In genomic region chr3:73056365-73057150, GRCh38 we compare ENCODE assay signal across 8 cellular contexts. TPM values are rescaled to one million over a fixed set of nuclear protein-coding genes. Genes with fewer than 3 reads are reported as not detected.
DNase-seq lines count a peak whose midpoint lies in the region; ATAC-seq, FAIRE-seq and TF ChIP-seq lines count a peak whose summit lies in the region.

No MANE protein-coding gene starts in this region.

- no peaks in the 10 kb centered on the region for H3K9me3 ChIP-seq in Panc1 (ENCODE audit: control insufficient read depth, insufficient read depth, low read depth, low read length)
- H3K9me3 ChIP-seq in esophagus muscularis mucosa: no peaks in the 10 kb centered on the region
- H3K9me3 ChIP-seq in ovary: no peaks in the 10 kb centered on the region

- H3K4me1 ChIP-seq in Panc1 (ENCODE audit: control insufficient read depth, insufficient read depth, low read length) (no peaks in the 10 kb centered on the region; the same call in 1 of the 2 replicates), esophagus muscularis mucosa (peaks cover 10 to 39% (median 25%) of the 10 kb centered on the region in 4 donors), ovary (ENCODE audit: insufficient read depth) (peaks cover 4% of the 10 kb centered on the region)

- H3K27me3 ChIP-seq in Panc1 (ENCODE audit: control insufficient read depth, insufficient read depth, low read length): no peaks in the 10 kb centered on the region
- H3K27me3 ChIP-seq in esophagus muscularis mucosa: no peaks in the 10 kb centered on the region
- H3K27me3 ChIP-seq in ovary: no peaks in the 10 kb centered on the region

- DNase-seq in AG04449 (ENCODE audit: low read depth, low spot score) (no peak), GM12892 (ENCODE audit: insufficient read length) (no peak), Panc1 (ENCODE audit: low read depth, low spot score) (peak; percentile 7), esophagus muscularis mucosa (ENCODE audit: extremely low spot score) (no peak), ovary (no peak), SKM-1 (lab: John Stamatoyannopoulos, UW; ENCODE audit: unreplicated experiment) (no peak)

- no TSS peak for BruUV-seq in Panc1 (replicated peaks; lab: Mats Ljungman, UMichigan)

- TF ChIP-seq EP300 in esophagus muscularis mucosa (IDR thresholded peaks at IDR 0.05) (no peak), ovary (IDR thresholded peaks at IDR 0.05) (no peak)

- CTCF ChIA-PET in AG04449 (lab: Yijun Ruan, JAX) (interaction anchor here (0.6 to 3.8 kb wide), 36 partner anchors 10 to 313 kb away, joined by 3 to 67 read pairs (median 4); partner anchors contain the start of genes GXYLT2, PPP4R2 and SHQ1), Panc1 (lab: Charles Lee) (interaction anchor here (1.1 to 1.5 kb wide), 2 partner anchors 118 to 206 kb away, joined by 3 to 7 read pairs; no protein-coding TSS in a partner anchor)

- ATAC-seq in Panc1: no peak
- no peak for ATAC-seq in HG03565 (IDR thresholded peaks at IDR 0.05; ENCODE audit: unreplicated experiment)
- no peak for ATAC-seq in GM21526 (IDR thresholded peaks at IDR 0.05; ENCODE audit: low FRiP score, unreplicated experiment)

- TF ChIP-seq POLR2A in GM12892 (IDR thresholded peaks at IDR 0.05; ENCODE audit: low read depth, low read length) (no peak), esophagus muscularis mucosa (IDR thresholded peaks at IDR 0.05; ENCODE audit: low read depth) (no peak), ovary (IDR thresholded peaks at IDR 0.05) (no peak)

- in situ Hi-C loops in Panc1 (cut with HindIII; ENCODE audit: low pct_unique_long_range_greater_than_20kb, low sequenced_read_pairs): no loop called here

- POLR2A ChIA-PET in AG04449 (lab: Yijun Ruan, JAX): no interaction called here
- POLR2A ChIA-PET in Panc1 (lab: Charles Lee): interaction anchor here (0.6 kb wide), 1 partner anchor 121 kb away, joined by 6 read pairs; no protein-coding TSS in a partner anchor

- H3K4me3 ChIP-seq in AG04449 (ENCODE audit: low read depth, low read length) (no peak overlapping the region), Panc1 (ENCODE audit: low read depth in 2 of 2, low read length in 2 of 2) (no peak overlapping the region), esophagus muscularis mucosa (no peak overlapping the region), ovary (no peak overlapping the region)

- no peak overlapping the region for H3K27ac ChIP-seq in Panc1 (ENCODE audit: low read length)
- no peak overlapping the region for H3K27ac ChIP-seq in esophagus muscularis mucosa (replicated peaks in 1 of 4)
- no peak overlapping the region for H3K27ac ChIP-seq in ovary

- peak; percentile 61 for FAIRE-seq in GM12892 (lab: Jason Lieb, UNC)

- WGBS in esophagus muscularis mucosa: 7% methylated on average over 3 of the region's 3 CpGs
- WGBS in ovary, 3 donors: 6 to 12% (median 9%) methylated on average over 3 of the region's 3 CpGs

- TF ChIP-seq CTCF in AG04449 (IDR thresholded peaks at IDR 0.05; ENCODE audit: insufficient read depth, low read length, missing control alignments) (peak; percentile 39), Panc1 (IDR thresholded peaks at IDR 0.05) (peak; percentile 53; the same call in 1 of the 2 replicates), esophagus muscularis mucosa (IDR thresholded peaks at IDR 0.05) (peak; percentile 48 to 64 (median 52)), ovary (IDR thresholded peaks at IDR 0.05) (peak in 2 of 3 donors; percentile 51 to 63)

- H3K36me3 ChIP-seq in Panc1 (ENCODE audit: control insufficient read depth, insufficient read depth, low read length): peaks cover 8% of the 10 kb centered on the region; the same call in 1 of the 2 replicates
- H3K36me3 ChIP-seq in esophagus muscularis mucosa: peaks cover 0 to 10% (median under 1%) of the 10 kb centered on the region in 4 donors
- H3K36me3 ChIP-seq in ovary: no peaks in the 10 kb centered on the region

- intact Hi-C loops in Panc1 (cut with micrococcal nuclease; ENCODE audit: unreplicated experiment): loop anchor here (5.0 kb wide), 1 partner anchor 119 kb away; no protein-coding TSS in a partner anchor
- intact Hi-C loops in esophagus muscularis mucosa (cut with DNase I): loop anchor here (2.0 to 10.0 kb wide), 2 partner anchors 120 to 212 kb away; partner anchors contain the start of gene SHQ1
- intact Hi-C loops in ovary (cut with DNase I): loop anchor here in 2 of 4 donors (10.0 kb wide), 3 partner anchors 62 to 212 kb away; partner anchors contain the start of genes PPP4R2 (in 1 of the 2) and SHQ1 (in 1 of the 2)

RNA-seq across cellular contexts. Expression of gene EBLN2, which starts 4.9 kb away (rescaled TPM):
- polyA plus RNA-seq in GM12892 (2012; ENCODE audit: missing spikeins): 2.4 TPM
- total RNA-seq in Panc1 (2021; ENCODE audit: unreplicated experiment) (1.9 TPM), esophagus muscularis mucosa (1 to 10 TPM; 1.0 to 2.8 (median 2.4) TPM), ovary (10 to 100 TPM in 2 of 7 donors, 1 to 10 TPM in 5; 2.7 to 16.4 (median 6.4) TPM)
- polyA plus RNA-seq in Panc1 (2012; ENCODE audit: insufficient read length): 0.30 TPM
- 1 to 10 TPM; 1.1 to 1.8 TPM for polyA plus RNA-seq in ovary

RNA-seq across cellular contexts. Expression of gene PPP4R2, which starts 59.9 kb away (rescaled TPM):
- 38.4 TPM for polyA plus RNA-seq in GM12892 (2012; ENCODE audit: missing spikeins)
- 59.8 TPM for total RNA-seq in Panc1 (2021; ENCODE audit: unreplicated experiment)
- polyA plus RNA-seq in Panc1 (2012; ENCODE audit: insufficient read length): 26.2 TPM
- total RNA-seq in esophagus muscularis mucosa: 10 to 100 TPM; 24.6 to 60.6 (median 33.9) TPM
- 10 to 100 TPM; 57.5 to 95.1 (median 81.6) TPM for total RNA-seq in ovary
- 10 to 100 TPM; 19.2 to 20.5 TPM for polyA plus RNA-seq in ovary
